In genomic region chr20:63594043-63594561, GRCh38 we compare ENCODE assay signal across 1 cellular context.
TF ChIP-seq lines count a peak whose summit lies in the region.

No MANE protein-coding gene starts in this region.

TF ChIP-seq in A549, 52 proteins besides CTCF, POLR2A, EP300 and RAD21 (continued from another document):
- TF ChIP-seq BHLHE40 (IDR thresholded peaks at IDR 0.05; ENCODE audit: low read depth, low read length) = no peak
